Comparison of ENCODE assay signal across 12 cellular contexts in the genomic region with DNA sequence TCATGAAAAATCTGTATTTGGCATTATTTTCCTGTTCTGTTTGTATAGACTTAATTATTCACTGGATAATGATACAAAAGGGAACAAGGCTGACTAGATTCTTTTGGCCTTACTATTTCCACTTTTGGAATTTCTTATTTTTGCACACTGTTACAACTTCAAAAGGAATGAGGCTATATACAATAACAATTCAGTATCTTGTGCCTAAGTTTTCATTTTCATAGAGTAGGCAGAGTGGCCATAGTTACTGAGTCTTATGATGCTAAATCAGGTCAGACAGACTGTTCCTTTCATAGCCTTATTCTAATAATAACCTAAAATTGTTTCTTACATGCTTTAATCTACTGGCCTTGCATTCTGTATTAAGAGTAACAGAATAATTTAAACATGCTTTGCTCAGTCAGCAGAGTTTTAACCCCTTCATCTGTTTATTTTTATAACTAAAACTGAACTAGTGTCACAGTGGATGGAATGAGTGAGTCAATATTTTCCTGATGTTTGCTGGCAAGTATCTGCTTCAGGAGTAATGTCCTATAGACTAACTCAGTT. TPM values are rescaled to one million over a fixed set of nuclear protein-coding genes. Genes with fewer than 3 reads are reported as not detected.
A peak's percentile ranks its signal among the peaks of the same experiment; 100 is the strongest.
DNase-seq lines count a peak whose midpoint lies in the region; ATAC-seq and TF ChIP-seq lines count a peak whose summit lies in the region.
"Had no signal": no experiment of that assay in that cellular context is flagged by ENCODE, and none has a peak within 500 bp of the region (broad histone marks: within the 10 kb centered on the region; RNA-seq: fewer than 3 reads in every experiment).

No MANE protein-coding gene starts in this region.

- H3K9ac ChIP-seq in IMR-90 (ENCODE audit: low read depth, low read length): no peak overlapping the region
- H3K9ac ChIP-seq: BLaER1 treated with 17β-estradiol and CSF1 and Interleukin-3, amounts not matched to agents 10 nM and 100 nM had no signal

- no peak overlapping the region for H3K56ac ChIP-seq in IMR-90 (ENCODE audit: extremely low read depth, insufficient read depth, low read length)

- no peaks in the 10 kb centered on the region for H4K20me1 ChIP-seq in IMR-90 (ENCODE audit: insufficient read depth, low read length)
- H4K20me1 ChIP-seq: BLaER1 treated with 17β-estradiol and CSF1 and Interleukin-3, amounts not matched to agents 10 nM and 100 nM had no signal

- peak overlapping the region; percentile 36; the same call in 1 of the 2 replicates for H2BK120ac ChIP-seq in IMR-90 (ENCODE audit: low read depth, low read length)

- TF ChIP-seq POLR2A in IMR-90 (IDR thresholded peaks at IDR 0.05; ENCODE audit: low read depth, low read length) (no peak), right lobe of liver (IDR thresholded peaks at IDR 0.05) (no peak)

- peak overlapping the region; percentile 50 for H3K4me2 ChIP-seq in IMR-90 (ENCODE audit: low read depth, low read length)
- H3K4me2 ChIP-seq: BLaER1 treated with 17β-estradiol and CSF1 and Interleukin-3, amounts not matched to agents 10 nM and 100 nM had no signal

- no peak overlapping the region for H4K5ac ChIP-seq in IMR-90 (ENCODE audit: low read depth, low read length)

- no peak overlapping the region for H3K27ac ChIP-seq in AG04450 (ENCODE audit: low read depth, low read length)
- peak overlapping the region; percentile 44; the same call in 1 of the 2 replicates for H3K27ac ChIP-seq in IMR-90 (ENCODE audit: insufficient read depth, low read length)
- H3K27ac ChIP-seq in right lobe of liver: no peak overlapping the region
- H3K27ac ChIP-seq: BLaER1 treated with 17β-estradiol and CSF1 and Interleukin-3, amounts not matched to agents 10 nM and 100 nM had no signal

- peak; percentile 39 for DNase-seq in AG04450 (ENCODE audit: low read depth, low spot score)
- peak; percentile 87 for DNase-seq in IMR-90
- no peak for DNase-seq in chondrocyte (ENCODE audit: low spot score)
- DNase-seq in right lobe of liver: no peak
- no peak for DNase-seq in cerebellar cortex (ENCODE audit: low spot score)
- DNase-seq: activated CD4-positive, alpha-beta T cell treated with anti-CD3 and anti-CD28 coated beads for 4 hours; effector CD8-positive, alpha-beta T cell had no signal

- H2AFZ ChIP-seq in IMR-90 (replicated peaks; ENCODE audit: low read length, poor library complexity): no peak overlapping the region

- no peak overlapping the region for H3K4ac ChIP-seq in IMR-90 (ENCODE audit: low read depth, low read length)

- no TSS peak for BruUV-seq in IMR-90 (replicated peaks; lab: Mats Ljungman, UMichigan)

- no peak overlapping the region for H2AK9ac ChIP-seq in IMR-90 (replicated peaks; ENCODE audit: low read depth, low read length, poor library complexity)

- no peak overlapping the region for H2BK15ac ChIP-seq in IMR-90 (ENCODE audit: low read depth, low read length)

- POLR2A ChIA-PET in AG04450 (lab: Yijun Ruan, JAX): interaction anchor here (1.2 to 1.8 kb wide), 2 partner anchors 10 to 42 kb away, joined by 4 to 18 read pairs; a partner anchor contains a TSS
- POLR2A ChIA-PET in IMR-90 (lab: Charles Lee; ENCODE audit: unreplicated experiment): no interaction called here

- H3K23ac ChIP-seq in IMR-90 (ENCODE audit: low read depth, low read length): no peak overlapping the region

- H3K36me3 Mint-ChIP-seq in chondrocyte (ENCODE audit: low read depth): peaks cover 1% of the 10 kb centered on the region

- dilution Hi-C loops in IMR-90 (cut with HindIII; ENCODE audit: low sequenced_read_pairs, unreplicated experiment): no loop called here

- no peaks in the 10 kb centered on the region for H3K9me3 Mint-ChIP-seq in chondrocyte (ENCODE audit: low read depth)

- TF ChIP-seq CTCF in AG04450 (IDR thresholded peaks at IDR 0.05; ENCODE audit: low read depth, low read length) (no peak), IMR-90 (conservative IDR thresholded peaks at IDR 0.05; ENCODE audit: low read depth, low read length) (no peak), chondrocyte (IDR thresholded peaks at IDR 0.05) (no peak), right lobe of liver (IDR thresholded peaks at IDR 0.05) (no peak)

- ATAC-seq in IMR-90 (ENCODE audit: low read depth) (peak; percentile 80), right lobe of liver (peak in 3 of 4 donors; percentile 27 to 79 (median 55)), HG03521 (IDR thresholded peaks at IDR 0.05; ENCODE audit: unreplicated experiment) (no peak), HG03159 (IDR thresholded peaks at IDR 0.05; ENCODE audit: unreplicated experiment) (no peak), GM21717 (IDR thresholded peaks at IDR 0.05; ENCODE audit: unreplicated experiment) (no peak)

- H3K4me1 ChIP-seq in IMR-90 (ENCODE audit: control insufficient read depth, insufficient read depth, low read length): peaks cover 23% of the 10 kb centered on the region
- H3K4me1 ChIP-seq in right lobe of liver: peaks cover 0 to 22% (median 5%) of the 10 kb centered on the region in 4 donors

- intact Hi-C loops in IMR-90 (cut with micrococcal nuclease) (loop anchor here (2.0 kb wide), 1 partner anchor 44 kb away; no protein-coding TSS in a partner anchor), right lobe of liver (cut with DNase I) (no loop called here)

- no peak overlapping the region for H4K8ac ChIP-seq in IMR-90 (ENCODE audit: low read depth in 2 of 2, low read length in 2 of 2)

- no peak overlapping the region for H2AK5ac ChIP-seq in IMR-90 (ENCODE audit: low read depth, low read length)

- peak overlapping the region; percentile 96 for H2BK5ac ChIP-seq in IMR-90 (ENCODE audit: low read depth, low read length, poor library complexity, severe bottlenecking)

- H3K27ac Mint-ChIP-seq in chondrocyte (ENCODE audit: unreplicated experiment): peak overlapping the region; percentile 81

- no peak overlapping the region for H3K4me3 Mint-ChIP-seq in chondrocyte (ENCODE audit: unreplicated experiment)
- H3K4me3 Mint-ChIP-seq: neural crest cell had no signal

- H3K9me3 ChIP-seq in AG04450 (ENCODE audit: control insufficient read depth, insufficient read depth, low read length): no peaks in the 10 kb centered on the region
- no peaks in the 10 kb centered on the region for H3K9me3 ChIP-seq in IMR-90 (ENCODE audit: control insufficient read depth, insufficient read depth, low read length)
- no peaks in the 10 kb centered on the region for H3K9me3 ChIP-seq in right lobe of liver

- TF ChIP-seq RAD21 in IMR-90 (IDR thresholded peaks at IDR 0.05; ENCODE audit: low read length): no peak

- H3K27me3 Mint-ChIP-seq in chondrocyte (ENCODE audit: low read depth): no peaks in the 10 kb centered on the region

- in situ Hi-C loops in IMR-90 (cut with MboI; ENCODE audit: low sequenced_read_pairs): no loop called here

- H3K79me1 ChIP-seq in IMR-90 (ENCODE audit: low read depth in 1 of 2, low read length in 2 of 2): peaks cover 35 to 59% of the 10 kb centered on the region in 2 experiments

- no peak overlapping the region for H3K14ac ChIP-seq in IMR-90 (replicated peaks; ENCODE audit: low read depth, low read length)

- peaks cover 10% of the 10 kb centered on the region for H3K9me1 ChIP-seq in IMR-90 (ENCODE audit: insufficient read depth, low read length)

- 0 out of 2 replicates have a peak, but pooled peaks cover 1% of the 10 kb centered on the region for H3K36me3 ChIP-seq in IMR-90 (ENCODE audit: control insufficient read depth, insufficient read depth, low read length)
- H3K36me3 ChIP-seq in right lobe of liver: no peaks in the 10 kb centered on the region

- CTCF ChIA-PET in AG04450 (lab: Charles Lee) (interaction anchor here (1.0 kb wide), 2 partner anchors 9 to 42 kb away, joined by 3 to 4 read pairs; a partner anchor contains a TSS), IMR-90 (lab: Yijun Ruan, JAX) (no interaction called here)

- H2BK20ac ChIP-seq in IMR-90 (ENCODE audit: low read depth, low read length): peak overlapping the region; percentile 10; the same call in 1 of the 2 replicates

- no peaks in the 10 kb centered on the region for H3K27me3 ChIP-seq in AG04450 (ENCODE audit: control insufficient read depth, insufficient read depth, low read length)
- no peaks in the 10 kb centered on the region for H3K27me3 ChIP-seq in IMR-90 (ENCODE audit: control insufficient read depth, insufficient read depth, low read length)
- no peaks in the 10 kb centered on the region for H3K27me3 ChIP-seq in right lobe of liver
- H3K27me3 ChIP-seq: BLaER1 treated with 17β-estradiol and CSF1 and Interleukin-3, amounts not matched to agents 10 nM and 100 nM had no signal

- no peak overlapping the region for H4K91ac ChIP-seq in IMR-90 (ENCODE audit: insufficient read depth, low read depth, low read length)

- peaks cover 63% of the 10 kb centered on the region for H3K4me1 Mint-ChIP-seq in chondrocyte (ENCODE audit: low read depth)

- no peak overlapping the region for H3K4me3 ChIP-seq in AG04450 (ENCODE audit: low read depth, low read length)
- H3K4me3 ChIP-seq in IMR-90 (ENCODE audit: insufficient read depth, low read depth, low read length): no peak overlapping the region
- no peak overlapping the region for H3K4me3 ChIP-seq in right lobe of liver
- H3K4me3 ChIP-seq: BLaER1 treated with 17β-estradiol and CSF1 and Interleukin-3, amounts not matched to agents 10 nM and 100 nM had no signal

- peak overlapping the region; percentile 76; the same call in 1 of the 2 replicates for H3K18ac ChIP-seq in IMR-90 (ENCODE audit: low read depth, low read length)

TF ChIP-seq in IMR-90, 13 proteins besides CTCF, POLR2A, EP300 and RAD21 (continues in another document):
- TF ChIP-seq RCOR1 (IDR thresholded peaks at IDR 0.05; ENCODE audit: insufficient replicate concordance, low read length) (no peak), FOS (IDR thresholded peaks at IDR 0.05; ENCODE audit: low read depth, low read length) (no peak), NFE2L2 (IDR thresholded peaks at IDR 0.05; ENCODE audit: low read depth, low read length) (no peak)

RNA-seq across cellular contexts. Expression of a gene that starts 10.5 kb away (rescaled TPM):
- polyA plus RNA-seq in AG04450 (2011; rRNA removed) (70.7 and 83.4 TPM in 2 replicates), IMR-90 (2012; rRNA removed) (75.9 and 84.2 TPM in 2 replicates)
- 57.7 and 71.4 TPM in 2 replicates for polyA minus RNA-seq in AG04450 (2011; rRNA and poly(A)+ RNA removed)
- total RNA-seq in IMR-90 (2012; rRNA removed) (48.0 and 48.9 TPM in 2 replicates), chondrocyte (25.9 to 32.6 TPM (median 27.2 TPM) in 3 replicates), right lobe of liver (10 to 100 TPM in 4 of 6 experiments, 1 to 10 TPM in 2; 6.9 to 25.0 (median 11.1) TPM)
- polyA plus RNA-seq in IMR-90 (2012; cell fraction: cytosol; rRNA removed): 21.1 and 38.5 TPM in 2 replicates
- 29.6 and 115 TPM in 2 replicates for polyA plus RNA-seq in IMR-90 (2012; cell fraction: nucleus; rRNA removed; ENCODE audit: low replicate concordance)

RNA-seq across cellular contexts. Expression of a gene that starts 42.2 kb away (rescaled TPM):
- 3.0 and 3.6 TPM in 2 replicates for polyA plus RNA-seq in AG04450 (2011; rRNA removed)
- polyA minus RNA-seq in AG04450 (2011; rRNA and poly(A)+ RNA removed): 12.0 and 17.1 TPM in 2 replicates
- 22.2 and 34.7 TPM in 2 replicates for total RNA-seq in IMR-90 (2012; rRNA removed)
- 5.7 and 8.1 TPM in 2 replicates for polyA plus RNA-seq in IMR-90 (2012; rRNA removed)
- 0.71 and 1.5 TPM in 2 replicates for polyA plus RNA-seq in IMR-90 (2012; cell fraction: cytosol; rRNA removed)
- polyA plus RNA-seq in IMR-90 (2012; cell fraction: nucleus; rRNA removed; ENCODE audit: low replicate concordance): 2.3 and 18.3 TPM in 2 replicates
- 0.19 TPM in 1 of 3 replicates, not detected in the others for total RNA-seq in chondrocyte
- 1 to 10 TPM in 1 of 6 experiments, under 1 TPM in 5; 0.07 to 1.7 (median 0.24) TPM for total RNA-seq in right lobe of liver

Comparison
In these comparisons a context has a peak if more than half of its experiments do, and no peak if none do; other contexts are left out.
1. DNase-seq: peak in AG04450 (single experiment) and IMR-90 (single experiment); none in chondrocyte (single experiment), right lobe of liver (0 of 3) and cerebellar cortex (single experiment).
2. ATAC-seq: peak in IMR-90 (single experiment) and right lobe of liver (3 of 4); none in HG03521 (single experiment), HG03159 (single experiment) and GM21717 (single experiment).